Comparison of ENCODE assay signal across 8 cellular contexts in genomic region chr14:99971087-99971928, GRCh38.
DNase-seq lines count a peak whose midpoint lies in the region; ATAC-seq and TF ChIP-seq lines count a peak whose summit lies in the region.

No MANE protein-coding gene starts in this region.

- no peaks in the 10 kb centered on the region for H3K27me3 ChIP-seq in right lobe of liver

- peaks cover 0 to 22% (median 2%) of the 10 kb centered on the region in 4 donors for H3K4me1 ChIP-seq in right lobe of liver

- intact Hi-C loops in right lobe of liver (cut with DNase I), result no loop called here

- WGBS in right lobe of liver (ENCODE audit: insufficient coverage, low coverage, low lambda C conversion rate, missing lambda C conversion rate), result 0% methylated on average over 3 of the region's 115 CpGs

- peak; percentile 64 for ATAC-seq in GM18505 (IDR thresholded peaks at IDR 0.05; ENCODE audit: unreplicated experiment)
- peak; percentile 63 for ATAC-seq in HG03135 (IDR thresholded peaks at IDR 0.05; ENCODE audit: unreplicated experiment)
- ATAC-seq in right lobe of liver, result peak; percentile 90 to 96 (median 94)

- H3K9me3 ChIP-seq in right lobe of liver, result no peaks in the 10 kb centered on the region

- no peaks in the 10 kb centered on the region for H3K36me3 ChIP-seq in right lobe of liver

- peak overlapping the region; percentile 65 to 83 (median 81) for H3K4me3 ChIP-seq in right lobe of liver

- DNase-seq in NCI-H510A (lab: John Stamatoyannopoulos, UW) (peak; percentile 82), dermis microvascular lymphatic vessel endothelial cell (ENCODE audit: low read depth in 2 of 2) (peak; percentile 50 to 86), right lobe of liver (peak; percentile 88 to 89 (median 88)), AML-193 (lab: John Stamatoyannopoulos, UW) (no peak)
- DNase-seq in activated CD4-positive, alpha-beta T cell treated with anti-CD3 and anti-CD28 coated beads, Interleukin-2, amount 50 U/mL, for 48 hours, result peak; percentile 84 to 85
- peak; percentile 88 for DNase-seq in stimulated activated CD4-positive, alpha-beta T cell treated with anti-CD3 and anti-CD28 coated beads, Interleukin-4, amount 100 ng/mL, for 1 hour

- TF ChIP-seq POLR2A in GM18505 (IDR thresholded peaks at IDR 0.05; ENCODE audit: borderline replicate concordance, extremely low read depth, insufficient read depth, insufficient read length) (no peak), right lobe of liver (IDR thresholded peaks at IDR 0.05) (peak; percentile 62)

- peak overlapping the region in 1 of 3 donors; percentile 60 for H3K27ac ChIP-seq in right lobe of liver

- TF ChIP-seq CTCF in right lobe of liver (IDR thresholded peaks at IDR 0.05), result peak in 1 of 4 donors; percentile 9

Comparison
In these comparisons a context has a peak if more than half of its experiments do, and no peak if none do; other contexts are left out.
1. DNase-seq: peak in NCI-H510A (single experiment), activated CD4-positive, alpha-beta T cell treated with anti-CD3 and anti-CD28 coated beads, Interleukin-2, amount 50 U/mL, for 48 hours (2 of 2), dermis microvascular lymphatic vessel endothelial cell (2 of 2), right lobe of liver (3 of 3) and stimulated activated CD4-positive, alpha-beta T cell treated with anti-CD3 and anti-CD28 coated beads, Interleukin-4, amount 100 ng/mL, for 1 hour (single experiment); none in AML-193 (0 of 2).
2. Peak in every context shown above with its lines, with median percentiles within 50 percentile points of each other: ATAC-seq.